1 cellular context compared by ENCODE assay signal in the genomic region with DNA sequence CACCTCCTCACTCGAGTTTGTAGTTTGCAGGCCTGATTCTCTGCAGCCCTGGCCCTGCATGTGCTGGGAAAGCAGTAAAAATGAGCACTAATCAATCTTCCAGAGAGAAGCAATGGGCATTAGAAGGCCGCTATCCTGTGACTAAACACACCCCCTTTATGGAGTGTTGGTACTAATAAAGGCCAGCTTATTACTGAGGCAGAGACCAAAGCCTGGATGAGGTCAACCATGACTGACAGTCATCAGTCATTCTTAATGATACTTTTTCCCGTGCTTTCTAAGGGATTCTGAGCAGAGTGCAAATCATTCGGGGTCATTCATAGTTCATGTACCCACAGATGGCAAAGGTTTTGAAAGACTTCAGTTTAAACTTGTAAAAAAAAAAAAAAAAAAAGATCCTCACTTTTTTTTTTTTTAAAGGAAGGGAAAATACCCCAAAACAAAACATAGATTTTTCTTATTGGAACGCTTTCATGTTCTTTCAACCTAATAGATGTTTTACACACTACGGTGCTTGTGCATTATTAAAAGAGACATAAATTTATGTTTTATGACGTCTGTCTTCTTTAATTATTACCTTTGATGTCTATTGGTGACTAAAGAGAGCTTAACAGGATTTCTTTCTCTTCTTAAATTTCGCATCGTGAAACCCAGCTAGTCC.
TF ChIP-seq lines count a peak whose summit lies in the region.

No MANE protein-coding gene starts in this region.

TF ChIP-seq in IMR-90, 13 proteins besides CTCF, POLR2A, EP300 and RAD21:
- no peak for TF ChIP-seq NFE2L2 (IDR thresholded peaks at IDR 0.05; ENCODE audit: low read depth, low read length)
- TF ChIP-seq RFX5 (IDR thresholded peaks at IDR 0.05; ENCODE audit: low read depth, low read length): no peak
- no peak for TF ChIP-seq BHLHE40 (IDR thresholded peaks at IDR 0.05; ENCODE audit: low read depth, low read length)
- no peak for TF ChIP-seq CHD1 (IDR thresholded peaks at IDR 0.05; ENCODE audit: low read depth, low read length)
- no peak for TF ChIP-seq RCOR1 (IDR thresholded peaks at IDR 0.05; ENCODE audit: insufficient replicate concordance, low read length)
- no peak for TF ChIP-seq SMC3 (IDR thresholded peaks at IDR 0.05; ENCODE audit: low read depth, low read length)
TF ChIP-seq in IMR-90: peak in this region for 0.
